In the genomic region with DNA sequence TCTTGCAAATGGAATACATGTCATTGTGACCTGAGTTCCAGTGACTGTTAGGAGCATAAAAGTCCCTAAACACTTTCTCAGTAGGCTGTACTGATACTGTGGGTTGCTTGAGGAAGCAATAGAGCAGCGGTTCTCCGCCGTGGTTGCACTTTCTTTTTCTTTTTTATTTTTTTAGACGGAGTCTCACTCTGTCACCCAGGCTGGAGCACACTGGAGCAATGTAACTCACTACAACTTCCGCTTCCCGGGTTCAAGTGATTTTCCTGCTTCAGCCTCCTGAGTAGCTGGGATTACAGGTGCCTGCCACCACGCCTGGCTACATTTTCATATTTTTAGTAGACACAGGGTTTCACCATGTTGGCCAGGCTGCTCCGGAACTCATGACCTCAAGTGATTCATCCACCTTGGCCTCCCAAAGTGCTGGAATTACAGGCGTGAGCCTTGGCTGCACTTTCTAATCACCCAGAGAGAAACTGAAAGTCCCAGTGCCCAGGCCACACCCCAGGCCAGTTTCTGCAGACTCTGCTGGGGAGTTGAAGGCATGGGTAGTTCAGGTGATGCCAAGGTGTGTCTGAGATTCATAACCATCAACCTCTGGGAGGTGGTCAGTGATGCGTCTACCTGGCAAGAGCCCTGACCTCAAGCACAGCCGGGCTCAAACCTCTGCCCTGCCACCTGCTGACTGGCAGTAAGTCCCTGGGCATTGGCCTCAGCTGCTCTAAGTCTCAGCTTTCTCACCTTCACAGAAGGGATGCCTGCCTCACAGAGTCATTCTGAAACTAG, we compare ENCODE assay signal across 10 cellular contexts. TPM values are rescaled to one million over a fixed set of nuclear protein-coding genes. Genes with fewer than 3 reads are reported as not detected.
A peak's percentile ranks its signal among the peaks of the same experiment; 100 is the strongest.
DNase-seq lines count a peak whose midpoint lies in the region; ATAC-seq lines count a peak whose summit lies in the region.
"Not testable (repeated sequence)": the region's sequence is repeated elsewhere in the genome, so short reads cannot be mapped to it uniquely, and the experiment has no call there.
"Had no signal": no experiment of that assay in that cellular context is flagged by ENCODE, and none has a peak within 500 bp of the region (broad histone marks: within the 10 kb centered on the region; RNA-seq: fewer than 3 reads in every experiment).

No MANE protein-coding gene starts in this region.

- not testable (repeated sequence) for H3K9me3 ChIP-seq in CD4-positive, CD25-positive, alpha-beta regulatory T cell (ENCODE audit: control insufficient read depth in 2 of 2, low read length in 2 of 2)

- H3K36me3 Mint-ChIP-seq in CD4-positive, CD25-positive, alpha-beta regulatory T cell; T-helper 2 cell treated with Interferon-gamma antibody and Interleukin-4, amounts not matched to agents 5 μg/mL and 100 μg/mL, for 36 hours (ENCODE audit: low read depth); activated naive CD8-positive, alpha-beta T cell treated with anti-CD3 and anti-CD28 coated beads, Interleukin-2, amount 10 ng/mL, durations not matched to agents 7 days and 5 days; naive thymus-derived CD8-positive, alpha-beta T cell: not testable (repeated sequence)

- peaks cover 11 to 21% (median 15%) of the 10 kb centered on the region in 4 donors for H3K4me1 Mint-ChIP-seq in CD4-positive, CD25-positive, alpha-beta regulatory T cell
- H3K4me1 Mint-ChIP-seq in T-helper 2 cell treated with Interferon-gamma antibody and Interleukin-4, amounts not matched to agents 5 μg/mL and 100 μg/mL, for 36 hours (ENCODE audit: low read depth) = peaks cover 20% of the 10 kb centered on the region
- H3K4me1 Mint-ChIP-seq in activated naive CD8-positive, alpha-beta T cell treated with anti-CD3 and anti-CD28 coated beads, Interleukin-2, amount 10 ng/mL, durations not matched to agents 7 days and 5 days = peaks cover 14% of the 10 kb centered on the region
- H3K4me1 Mint-ChIP-seq in naive thymus-derived CD8-positive, alpha-beta T cell = not testable (repeated sequence)

- DNase-seq in CD4-positive, CD25-positive, alpha-beta regulatory T cell = peak in 2 of 3 donors; percentile 33 to 70
- DNase-seq in T-helper 2 cell treated with Interferon-gamma antibody and Interleukin-4, amounts not matched to agents 5 μg/mL and 100 μg/mL, for 36 hours (ENCODE audit: low spot score) = peak; percentile 37
- not testable (repeated sequence) for DNase-seq in activated naive CD8-positive, alpha-beta T cell treated with anti-CD3 and anti-CD28 coated beads, Interleukin-2, amount 10 ng/mL, durations not matched to agents 7 days and 5 days; naive thymus-derived CD8-positive, alpha-beta T cell

- H3K4me3 ChIP-seq in CD4-positive, CD25-positive, alpha-beta regulatory T cell (ENCODE audit: low read depth, low read length) = peak overlapping the region; percentile 81

- peak overlapping the region; percentile 41 for H3K27ac ChIP-seq in CD4-positive, CD25-positive, alpha-beta regulatory T cell (ENCODE audit: insufficient read depth, low read length, poor library complexity, severe bottlenecking)

- peaks cover 11% of the 10 kb centered on the region for H3K27me3 Mint-ChIP-seq in CD4-positive, CD25-positive, alpha-beta regulatory T cell
- not testable (repeated sequence) for H3K27me3 Mint-ChIP-seq in T-helper 2 cell treated with Interferon-gamma antibody and Interleukin-4, amounts not matched to agents 5 μg/mL and 100 μg/mL, for 36 hours (ENCODE audit: low read depth); activated naive CD8-positive, alpha-beta T cell treated with anti-CD3 and anti-CD28 coated beads, Interleukin-2, amount 10 ng/mL, durations not matched to agents 7 days and 5 days; naive thymus-derived CD8-positive, alpha-beta T cell

- POLR2A ChIA-PET in activated naive CD8-positive, alpha-beta T cell treated with anti-CD3 and anti-CD28 coated beads, Interleukin-2, amount 10 ng/mL, durations not matched to agents 7 days and 5 days (lab: Charles Lee) = interaction anchor here (1.1 to 1.8 kb wide), 2 partner anchors 75 to 149 kb away, joined by 5 read pairs; a partner anchor contains a TSS
- POLR2A ChIA-PET in naive thymus-derived CD8-positive, alpha-beta T cell (lab: Charles Lee) = not testable (repeated sequence)

- not testable (repeated sequence) for H3K4me1 ChIP-seq in CD4-positive, CD25-positive, alpha-beta regulatory T cell (ENCODE audit: control insufficient read depth, insufficient read depth, low read length, poor library complexity, severe bottlenecking)

- not testable (repeated sequence) for H3K9me3 Mint-ChIP-seq in CD4-positive, CD25-positive, alpha-beta regulatory T cell; T-helper 2 cell treated with Interferon-gamma antibody and Interleukin-4, amounts not matched to agents 5 μg/mL and 100 μg/mL, for 36 hours; activated naive CD8-positive, alpha-beta T cell treated with anti-CD3 and anti-CD28 coated beads, Interleukin-2, amount 10 ng/mL, durations not matched to agents 7 days and 5 days
- peaks cover 0 to 11% (median 7%) of the 10 kb centered on the region in 9 donors for H3K9me3 Mint-ChIP-seq in naive thymus-derived CD8-positive, alpha-beta T cell

- peak overlapping the region; percentile 42 to 92 (median 80) for H3K4me3 Mint-ChIP-seq in CD4-positive, CD25-positive, alpha-beta regulatory T cell
- H3K4me3 Mint-ChIP-seq in T-helper 2 cell treated with Interferon-gamma antibody and Interleukin-4, amounts not matched to agents 5 μg/mL and 100 μg/mL, for 36 hours = peak overlapping the region; percentile 78
- H3K4me3 Mint-ChIP-seq in activated naive CD8-positive, alpha-beta T cell treated with anti-CD3 and anti-CD28 coated beads, Interleukin-2, amount 10 ng/mL, durations not matched to agents 7 days and 5 days = peak overlapping the region; percentile 79
- H3K4me3 Mint-ChIP-seq in naive thymus-derived CD8-positive, alpha-beta T cell = peak overlapping the region in 8 of 10 donors; percentile 7 to 82 (median 40)

- peak; percentile 60 to 63 for ATAC-seq in CD4-positive, CD25-positive, alpha-beta regulatory T cell (ENCODE audit: low read depth in 2 of 2)
- ATAC-seq in GM18870 (IDR thresholded peaks at IDR 0.05; ENCODE audit: unreplicated experiment) (peak; percentile 83), GM21447 (IDR thresholded peaks at IDR 0.05; ENCODE audit: unreplicated experiment) (peak; percentile 80), HG02973 (IDR thresholded peaks at IDR 0.05; ENCODE audit: unreplicated experiment) (peak; percentile 85), HG03571 (IDR thresholded peaks at IDR 0.05; ENCODE audit: unreplicated experiment) (peak; percentile 76)
- ATAC-seq in activated naive CD8-positive, alpha-beta T cell treated with anti-CD3 and anti-CD28 coated beads, Interleukin-2, amount 10 ng/mL, durations not matched to agents 7 days and 5 days (ENCODE audit: low read depth) = peak; percentile 64
- not testable (repeated sequence) for ATAC-seq in naive thymus-derived CD8-positive, alpha-beta T cell

- H3K36me3 ChIP-seq in CD4-positive, CD25-positive, alpha-beta regulatory T cell (ENCODE audit: control insufficient read depth, insufficient read depth, low read length) = not testable (repeated sequence)

- H3K27me3 ChIP-seq in CD4-positive, CD25-positive, alpha-beta regulatory T cell (ENCODE audit: control insufficient read depth, insufficient read depth, low read length) = not testable (repeated sequence)

- H3K27ac Mint-ChIP-seq in CD4-positive, CD25-positive, alpha-beta regulatory T cell = peak overlapping the region; percentile 85 to 90 (median 89)
- peak overlapping the region; percentile 89 for H3K27ac Mint-ChIP-seq in T-helper 2 cell treated with Interferon-gamma antibody and Interleukin-4, amounts not matched to agents 5 μg/mL and 100 μg/mL, for 36 hours
- peak overlapping the region; percentile 81 for H3K27ac Mint-ChIP-seq in activated naive CD8-positive, alpha-beta T cell treated with anti-CD3 and anti-CD28 coated beads, Interleukin-2, amount 10 ng/mL, durations not matched to agents 7 days and 5 days
- H3K27ac Mint-ChIP-seq in naive thymus-derived CD8-positive, alpha-beta T cell = peak overlapping the region in 6 of 10 donors; percentile 2 to 90 (median 66)

RNA-seq across cellular contexts. Expression of a gene that starts 1.9 kb away (rescaled TPM):
- total RNA-seq in CD4-positive, CD25-positive, alpha-beta regulatory T cell = 0.62 TPM
- polyA plus RNA-seq in CD4-positive, CD25-positive, alpha-beta regulatory T cell = under 1 TPM in 1 of 4 donors, not detected in 3; 0.20 TPM
- total RNA-seq in activated naive CD8-positive, alpha-beta T cell treated with anti-CD3 and anti-CD28 coated beads, Interleukin-2, amount 10 ng/mL, durations not matched to agents 7 days and 5 days = not detected
- not detected for total RNA-seq in naive thymus-derived CD8-positive, alpha-beta T cell
- not detected for polyA plus RNA-seq in naive thymus-derived CD8-positive, alpha-beta T cell
- total RNA-seq: osteocyte had no signal

RNA-seq across cellular contexts. Expression of a gene that starts 10.0 kb away (rescaled TPM):
- total RNA-seq in CD4-positive, CD25-positive, alpha-beta regulatory T cell = not detected
- not detected for polyA plus RNA-seq in CD4-positive, CD25-positive, alpha-beta regulatory T cell
- not detected for total RNA-seq in activated naive CD8-positive, alpha-beta T cell treated with anti-CD3 and anti-CD28 coated beads, Interleukin-2, amount 10 ng/mL, durations not matched to agents 7 days and 5 days
- total RNA-seq in naive thymus-derived CD8-positive, alpha-beta T cell = not detected
- not detected for polyA plus RNA-seq in naive thymus-derived CD8-positive, alpha-beta T cell
- total RNA-seq: heart left ventricle, osteocyte had no signal
- polyA plus RNA-seq: heart left ventricle had no signal

RNA-seq across cellular contexts. Expression of a gene that starts 19.5 kb away (rescaled TPM):
- not detected for total RNA-seq in CD4-positive, CD25-positive, alpha-beta regulatory T cell
- not detected for polyA plus RNA-seq in CD4-positive, CD25-positive, alpha-beta regulatory T cell
- total RNA-seq in activated naive CD8-positive, alpha-beta T cell treated with anti-CD3 and anti-CD28 coated beads, Interleukin-2, amount 10 ng/mL, durations not matched to agents 7 days and 5 days = not detected
- total RNA-seq in naive thymus-derived CD8-positive, alpha-beta T cell = not detected
- polyA plus RNA-seq in naive thymus-derived CD8-positive, alpha-beta T cell = not detected
- total RNA-seq: osteocyte had no signal
